In genomic region chr13:98549728-98550317, GRCh38 we compare ENCODE assay signal across 10 cellular contexts. TPM values are rescaled to one million over a fixed set of nuclear protein-coding genes. Genes with fewer than 3 reads are reported as not detected.
A peak's percentile ranks its signal among the peaks of the same experiment; 100 is the strongest.
DNase-seq lines count a peak whose midpoint lies in the region; ATAC-seq, FAIRE-seq and TF ChIP-seq lines count a peak whose summit lies in the region.
"Had no signal": no experiment of that assay in that cellular context is flagged by ENCODE, and none has a peak within 500 bp of the region (broad histone marks: within the 10 kb centered on the region; RNA-seq: fewer than 3 reads in every experiment).

No MANE protein-coding gene starts in this region.

- H3K4me1 ChIP-seq in small intestine (ENCODE audit: control insufficient read depth in 2 of 2, insufficient read depth in 1 of 2, low read depth in 1 of 2, low read length in 1 of 2) (peaks cover 3 to 10% of the 10 kb centered on the region in 2 donors), esophagus muscularis mucosa (peaks cover 40 to 81% (median 60%) of the 10 kb centered on the region in 4 donors)

- no peaks in the 10 kb centered on the region for H3K9me3 ChIP-seq in small intestine (ENCODE audit: control insufficient read depth, low read depth)
- no peaks in the 10 kb centered on the region for H3K9me3 ChIP-seq in esophagus muscularis mucosa
- H3K9me3 ChIP-seq: A549 had no signal

- peak overlapping the region; percentile 15 for H3K4me3 Mint-ChIP-seq in activated CD4-positive, alpha-beta T cell treated with anti-CD3 and anti-CD28 coated beads, Interleukin-2, amount 10 ng/mL, durations not matched to agents 24 days and 14 days
- no peak overlapping the region for H3K4me3 Mint-ChIP-seq in activated CD8-positive, alpha-beta T cell treated with anti-CD3 and anti-CD28 coated beads, Interleukin-2, amount 10 ng/mL, durations not matched to agents 7 days and 5 days

- no peaks in the 10 kb centered on the region for H3K27me3 ChIP-seq in small intestine (ENCODE audit: control insufficient read depth in 2 of 2, insufficient read depth in 2 of 2, low read length in 2 of 2)
- no peaks in the 10 kb centered on the region for H3K27me3 ChIP-seq in esophagus muscularis mucosa

- CTCF ChIA-PET in activated CD8-positive, alpha-beta T cell treated with anti-CD3 and anti-CD28 coated beads, Interleukin-2, amount 10 ng/mL, durations not matched to agents 7 days and 5 days (lab: Charles Lee), result interaction anchor here (1.0 to 1.2 kb wide), 2 partner anchors 9 to 103 kb away, joined by 3 read pairs; no protein-coding TSS in a partner anchor

- 38 to 65% (median 42%) methylated on average over 3 of the region's 3 CpGs for WGBS in small intestine, 3 donors
- 78% methylated on average over 3 of the region's 3 CpGs for WGBS in esophagus muscularis mucosa

- POLR2A ChIA-PET in activated CD8-positive, alpha-beta T cell treated with anti-CD3 and anti-CD28 coated beads, Interleukin-2, amount 10 ng/mL, durations not matched to agents 7 days and 5 days (lab: Charles Lee), result interaction anchor here (0.6 kb wide), 1 partner anchor 13 kb away, joined by 3 read pairs; no protein-coding TSS in a partner anchor

- no peaks in the 10 kb centered on the region for H3K27me3 Mint-ChIP-seq in activated CD4-positive, alpha-beta T cell treated with anti-CD3 and anti-CD28 coated beads, Interleukin-2, amount 10 ng/mL, durations not matched to agents 24 days and 14 days
- H3K27me3 Mint-ChIP-seq in activated CD8-positive, alpha-beta T cell treated with anti-CD3 and anti-CD28 coated beads, Interleukin-2, amount 10 ng/mL, durations not matched to agents 7 days and 5 days (ENCODE audit: low read depth), result no peaks in the 10 kb centered on the region

- FAIRE-seq in small intestine (lab: Jason Lieb, UNC), result no peak
- FAIRE-seq: A549 had no signal

- no peak for TF ChIP-seq EP300 in esophagus muscularis mucosa (IDR thresholded peaks at IDR 0.05)

- peak overlapping the region; percentile 6 to 50 for H3K27ac ChIP-seq in small intestine (ENCODE audit: low read depth in 1 of 2, low read length in 1 of 2)
- H3K27ac ChIP-seq in esophagus muscularis mucosa (replicated peaks in 1 of 4), result peak overlapping the region in 1 of 4 donors; percentile 15
- H3K27ac ChIP-seq: A549 had no signal

- no peaks in the 10 kb centered on the region for H3K9me3 Mint-ChIP-seq in activated CD4-positive, alpha-beta T cell treated with anti-CD3 and anti-CD28 coated beads, Interleukin-2, amount 10 ng/mL, durations not matched to agents 24 days and 14 days
- H3K9me3 Mint-ChIP-seq in activated CD8-positive, alpha-beta T cell treated with anti-CD3 and anti-CD28 coated beads, Interleukin-2, amount 10 ng/mL, durations not matched to agents 7 days and 5 days (ENCODE audit: insufficient read depth), result no peaks in the 10 kb centered on the region

- ATAC-seq in HG02884 (IDR thresholded peaks at IDR 0.05; ENCODE audit: unreplicated experiment), result peak; percentile 89
- peak; percentile 40 for ATAC-seq in activated CD8-positive, alpha-beta T cell treated with anti-CD3 and anti-CD28 coated beads, Interleukin-2, amount 10 ng/mL, durations not matched to agents 7 days and 5 days

- TF ChIP-seq POLR2A in esophagus muscularis mucosa (IDR thresholded peaks at IDR 0.05; ENCODE audit: low read depth), result no peak

- H3K4me3 ChIP-seq in small intestine (ENCODE audit: low read depth in 1 of 2, low read length in 2 of 2) (no peak overlapping the region), esophagus muscularis mucosa (no peak overlapping the region)
- H3K4me3 ChIP-seq: A549 had no signal

- H3K36me3 Mint-ChIP-seq in activated CD4-positive, alpha-beta T cell treated with anti-CD3 and anti-CD28 coated beads, Interleukin-2, amount 10 ng/mL, durations not matched to agents 24 days and 14 days (ENCODE audit: low read depth), result peaks cover 27% of the 10 kb centered on the region
- peaks cover 45% of the 10 kb centered on the region for H3K36me3 Mint-ChIP-seq in activated CD8-positive, alpha-beta T cell treated with anti-CD3 and anti-CD28 coated beads, Interleukin-2, amount 10 ng/mL, durations not matched to agents 7 days and 5 days (ENCODE audit: low read depth)

- H3K36me3 ChIP-seq in small intestine (ENCODE audit: control insufficient read depth in 2 of 2, insufficient read depth in 2 of 2, low read length in 2 of 2) (peaks cover 0 to 3% of the 10 kb centered on the region in 2 donors), esophagus muscularis mucosa (peaks cover 0 to 13% (median 5%) of the 10 kb centered on the region in 4 donors)

- TF ChIP-seq CTCF in esophagus muscularis mucosa (IDR thresholded peaks at IDR 0.05), result no peak

- peak overlapping the region; percentile 76 for H3K27ac Mint-ChIP-seq in activated CD4-positive, alpha-beta T cell treated with anti-CD3 and anti-CD28 coated beads, Interleukin-2, amount 10 ng/mL, durations not matched to agents 24 days and 14 days
- H3K27ac Mint-ChIP-seq in activated CD8-positive, alpha-beta T cell treated with anti-CD3 and anti-CD28 coated beads, Interleukin-2, amount 10 ng/mL, durations not matched to agents 7 days and 5 days, result peak overlapping the region; percentile 13

- intact Hi-C loops in activated CD4-positive, alpha-beta T cell treated with anti-CD3 and anti-CD28 coated beads, Interleukin-2, amount 10 ng/mL, durations not matched to agents 24 days and 14 days (cut with micrococcal nuclease), result loop anchor here (1.0 to 2.0 kb wide), 3 partner anchors 25 to 46 kb away; no protein-coding TSS in a partner anchor
- intact Hi-C loops in esophagus muscularis mucosa (cut with DNase I), result no loop called here

- no peak for DNase-seq in activated CD4-positive, alpha-beta T cell treated with anti-CD3 and anti-CD28 coated beads, Interleukin-2, amount 10 ng/mL, durations not matched to agents 24 days and 14 days
- DNase-seq in activated CD4-positive, alpha-beta T cell treated with anti-CD3 and anti-CD28 coated beads for 48 hours, result no peak
- no peak for DNase-seq in activated CD8-positive, alpha-beta T cell treated with anti-CD3 and anti-CD28 coated beads, Interleukin-2, amount 10 ng/mL, durations not matched to agents 7 days and 5 days
- DNase-seq in small intestine (no peak), esophagus muscularis mucosa (ENCODE audit: extremely low spot score) (no peak)
- no peak for DNase-seq in effector CD4-positive, alpha-beta T cell
- DNase-seq in NK-92 treated with Interleukin-12 subunit alpha and Interleukin-12 subunit beta, amount 100 ng/mL, for 24 hours (lab: John Stamatoyannopoulos, UW), result no peak
- DNase-seq: NCI-H2107 had no signal

- peaks cover 58% of the 10 kb centered on the region for H3K4me1 Mint-ChIP-seq in activated CD4-positive, alpha-beta T cell treated with anti-CD3 and anti-CD28 coated beads, Interleukin-2, amount 10 ng/mL, durations not matched to agents 24 days and 14 days
- H3K4me1 Mint-ChIP-seq in activated CD8-positive, alpha-beta T cell treated with anti-CD3 and anti-CD28 coated beads, Interleukin-2, amount 10 ng/mL, durations not matched to agents 7 days and 5 days (ENCODE audit: low read depth), result peaks cover 61% of the 10 kb centered on the region

RNA-seq across cellular contexts. Expression of gene STK24, which starts 27.1 kb away (rescaled TPM):
- 127 and 136 TPM in 2 replicates for total RNA-seq in activated CD4-positive, alpha-beta T cell treated with anti-CD3 and anti-CD28 coated beads, Interleukin-2, amount 10 ng/mL, durations not matched to agents 24 days and 14 days
- total RNA-seq in activated CD8-positive, alpha-beta T cell treated with anti-CD3 and anti-CD28 coated beads, Interleukin-2, amount 10 ng/mL, durations not matched to agents 7 days and 5 days, result 100 to 1,000 TPM; 140 to 151 TPM
- polyA plus RNA-seq in small intestine, result 100 to 1,000 TPM in 2 of 3 donors, 10 to 100 TPM in 1; 71.4 to 116 (median 114) TPM
- 100 to 1,000 TPM in 2 of 4 donors, 10 to 100 TPM in 2; 61.9 to 108 (median 96.7) TPM for total RNA-seq in esophagus muscularis mucosa
